In genomic region chr5:175534070-175534932, GRCh38 we compare ENCODE assay signal across 8 cellular contexts. TPM values are rescaled to one million over a fixed set of nuclear protein-coding genes. Genes with fewer than 3 reads are reported as not detected.
DNase-seq lines count a peak whose midpoint lies in the region; TF ChIP-seq lines count a peak whose summit lies in the region.

No MANE protein-coding gene starts in this region.

- DNase-seq in G401 (ENCODE audit: low spot score) = peak; percentile 84
- DNase-seq in H7 = peak; percentile 92
- DNase-seq in SHP77 treated with DMSO at 0.1 percent for 48 hours (lab: John Stamatoyannopoulos, UW) = peak; percentile 17
- DNase-seq in activated effector memory CD4-positive, alpha-beta T cell treated with Interleukin-2 at 50 U/mL for 16 hours = peak; percentile 73
- DNase-seq in foreskin fibroblast = peak; percentile 76 to 93
- peak in 55 of 56 donors; percentile 17 to 88 (median 68) for DNase-seq in nucleus accumbens (lab: John Stamatoyannopoulos, UW)
- peak; percentile 73 to 85 for DNase-seq in suprapubic skin (ENCODE audit: low spot score in 2 of 2)

- TF ChIP-seq CTCF in Loucy (conservative IDR thresholded peaks at IDR 0.05; ENCODE audit: low read length) (peak; percentile 91), foreskin fibroblast (IDR thresholded peaks at IDR 0.05; ENCODE audit: low read depth, low read length) (peak; percentile 99), suprapubic skin (IDR thresholded peaks at IDR 0.05) (peak; percentile 79 to 97)

- no peaks in the 10 kb centered on the region for H3F3A ChIP-seq in Loucy (ENCODE audit: low read depth)

- H3K9ac ChIP-seq in Loucy (ENCODE audit: low read depth, low read length, poor library complexity, severe bottlenecking) = no peak overlapping the region

- no peaks in the 10 kb centered on the region for H3K9me2 ChIP-seq in Loucy (replicated peaks; ENCODE audit: low read depth, low read length)

- H3K4me2 ChIP-seq in Loucy (ENCODE audit: low read depth, low read length, poor library complexity, severe bottlenecking) = peak overlapping the region; percentile 76

- no peak overlapping the region for H3K27ac ChIP-seq in suprapubic skin

- H3K27me3 ChIP-seq in H7 (ENCODE audit: control insufficient read depth, insufficient read depth, low read length) (no peaks in the 10 kb centered on the region), Loucy (ENCODE audit: insufficient read depth, low read length, poor library complexity, severe bottlenecking) (no peaks in the 10 kb centered on the region), suprapubic skin (no peaks in the 10 kb centered on the region)

- 7% methylated on average over 32 of the region's 32 CpGs for WGBS in suprapubic skin

- no peaks in the 10 kb centered on the region for H3K79me2 ChIP-seq in Loucy (ENCODE audit: insufficient read depth, low read length)

- TF ChIP-seq EP300 in suprapubic skin (IDR thresholded peaks at IDR 0.05) = no peak

- in situ Hi-C loops in G401 (cut with HindIII; ENCODE audit: low sequenced_read_pairs) = no loop called here

- peak overlapping the region; percentile 36; the same call in 1 of the 2 replicates for H2AFZ ChIP-seq in Loucy (ENCODE audit: low read length)

- no peak for TF ChIP-seq POLR2A in suprapubic skin (IDR thresholded peaks at IDR 0.05)

- no peaks in the 10 kb centered on the region for H3K36me3 ChIP-seq in H7 (replicated peaks; ENCODE audit: control insufficient read depth, insufficient read depth, low read length)
- H3K36me3 ChIP-seq in Loucy (ENCODE audit: insufficient read depth, low read length) = no peaks in the 10 kb centered on the region
- H3K36me3 ChIP-seq in suprapubic skin = no peaks in the 10 kb centered on the region

- H3K4me3 ChIP-seq in H7 (ENCODE audit: insufficient read depth, low read depth, low read length) (no peak overlapping the region), Loucy (ENCODE audit: low read length, poor library complexity, severe bottlenecking) (peak overlapping the region; percentile 59), foreskin fibroblast (ENCODE audit: low read depth in 1 of 2, low read length in 2 of 2) (no peak overlapping the region), suprapubic skin (no peak overlapping the region)

- H3K9me3 ChIP-seq in Loucy (ENCODE audit: insufficient read depth, low read depth, low read length) (no peaks in the 10 kb centered on the region), suprapubic skin (no peaks in the 10 kb centered on the region)

- no peaks in the 10 kb centered on the region for H4K20me1 ChIP-seq in Loucy (ENCODE audit: insufficient read depth, low read length, poor library complexity, severe bottlenecking)

- peaks cover 4% of the 10 kb centered on the region for H3K4me1 ChIP-seq in Loucy (ENCODE audit: insufficient read depth, low read length, poor library complexity, severe bottlenecking)
- no peaks in the 10 kb centered on the region for H3K4me1 ChIP-seq in suprapubic skin

RNA-seq across cellular contexts. Expression of gene SFXN1, which starts 55.9 kb away (rescaled TPM):
- total RNA-seq in G401 (2014; rRNA removed; shearing (Covaris generic)) = 107 and 206 TPM in 2 replicates
- total RNA-seq in H7 (2014; rRNA removed; shearing (Covaris generic)) = 104 and 115 TPM in 2 replicates
- 10 to 100 TPM; 13.5 to 37.4 (median 25.6) TPM for total RNA-seq in suprapubic skin

Comparison
In these comparisons a context has a peak if more than half of its experiments do, and no peak if none do; other contexts are left out.
1. DNase-seq: peak in every context shown above with its lines; median percentile 92 in H7; 84 in foreskin fibroblast; 84 in G401; 79 in suprapubic skin; 73 in activated effector memory CD4-positive, alpha-beta T cell treated with Interleukin-2 at 50 U/mL for 16 hours; 68 in nucleus accumbens; 17 in SHP77 treated with DMSO at 0.1 percent for 48 hours.